ENCODE assay signal across 22 cellular contexts in genomic region chr2:140063356-140063755, GRCh38.
"Had no signal": no experiment of that assay in that cellular context is flagged by ENCODE, and none has a peak within 500 bp of the region (broad histone marks: within the 10 kb centered on the region; RNA-seq: fewer than 3 reads in every experiment).

No MANE protein-coding gene starts in this region.

- H3K4me3 ChIP-seq: adrenal gland, ascending aorta, colonic mucosa, dorsolateral prefrontal cortex, esophagus muscularis mucosa, heart left ventricle, mucosa of descending colon, sigmoid colon, testis, uterus had no signal

- H3K27ac ChIP-seq: adrenal gland, ascending aorta, colonic mucosa, dorsolateral prefrontal cortex, esophagus muscularis mucosa, heart left ventricle, sigmoid colon, testis, uterus had no signal

- DNase-seq: activated CD4-positive, alpha-beta T cell treated with anti-CD3 and anti-CD28 coated beads for 4 hours; activated CD4-positive, alpha-beta T cell treated with anti-CD3 and anti-CD28 coated beads, Interleukin-2, amount 50 U/mL, for 48 hours; activated CD4-positive, CD25-positive, alpha-beta regulatory T cell; activated CD8-positive, alpha-beta memory T cell treated with anti-CD3 and anti-CD28 coated beads, Interleukin-2, amount 50 U/mL, for 48 hours; activated naive CD4-positive, alpha-beta T cell; activated T-cell treated with anti-CD3 and anti-CD28 coated beads, Interleukin-2, amount 50 U/mL, for 4 hours; adrenal gland; colonic mucosa; dorsolateral prefrontal cortex; heart left ventricle; mucosa of descending colon; posterior cingulate gyrus; sigmoid colon; stimulated activated CD4-positive, alpha-beta T cell treated with anti-CD3 and anti-CD28 coated beads, Interleukin-2, amount 100 ng/mL, for 48 hours; stimulated activated CD8-positive, alpha-beta memory T cell treated with anti-CD3 and anti-CD28 coated beads, Interleukin-4, amount 100 ng/mL, for 48 hours; stimulated activated naive B cell treated with anti-CD40 and anti-IgM and Interleukin-4, amounts not matched to agents 10 μg/mL and 1 μg/mL and 100 μg/mL, for 72 hours; T1000; testis; trophoblast cell; uterus had no signal

- H3K4me1 ChIP-seq: adrenal gland, ascending aorta, colonic mucosa, esophagus muscularis mucosa, heart left ventricle, sigmoid colon, testis, uterus had no signal

- H3K27me3 ChIP-seq: adrenal gland, ascending aorta, colonic mucosa, dorsolateral prefrontal cortex, esophagus muscularis mucosa, heart left ventricle, sigmoid colon, testis had no signal

- H3K9me3 ChIP-seq: adrenal gland, ascending aorta, colonic mucosa, esophagus muscularis mucosa, heart left ventricle, mucosa of descending colon, sigmoid colon, testis, uterus had no signal

- ATAC-seq: activated T-cell treated with anti-CD3 and anti-CD28 coated beads, Interleukin-2, amount 50 U/mL, for 4 hours; heart left ventricle; mucosa of descending colon; stimulated activated naive B cell treated with anti-CD40 and anti-IgM and Interleukin-4, amounts not matched to agents 10 μg/mL and 1 μg/mL and 100 μg/mL, for 72 hours had no signal

- H3K36me3 ChIP-seq: adrenal gland, ascending aorta, colonic mucosa, esophagus muscularis mucosa, heart left ventricle, sigmoid colon, uterus had no signal
